ENCODE assay signal across 13 cellular contexts in genomic region chr2:31987454-31987853, GRCh38. TPM values are rescaled to one million over a fixed set of nuclear protein-coding genes. Genes with fewer than 3 reads are reported as not detected.
DNase-seq lines count a peak whose midpoint lies in the region; ATAC-seq, FAIRE-seq and TF ChIP-seq lines count a peak whose summit lies in the region.
"Had no signal": no experiment of that assay in that cellular context is flagged by ENCODE, and none has a peak within 500 bp of the region (broad histone marks: within the 10 kb centered on the region; RNA-seq: fewer than 3 reads in every experiment).

No MANE protein-coding gene starts in this region.

- no peak overlapping the region for H3K23ac ChIP-seq in H9 (ENCODE audit: insufficient read length, low read depth, low read length)

- peak overlapping the region; percentile 30; the same call in 1 of the 3 replicates for H3K27ac ChIP-seq in K562 (ENCODE audit: extremely low read depth, low read depth, low read length)
- H3K27ac ChIP-seq in H9 (ENCODE audit: insufficient read length, low read depth, low read length) = no peak overlapping the region
- H3K27ac ChIP-seq: upper lobe of left lung had no signal

- BruUV-seq in K562 (replicated peaks; lab: Mats Ljungman, UMichigan) = no TSS peak

- no peak overlapping the region for H4K8ac ChIP-seq in H9 (replicated peaks; ENCODE audit: insufficient read length, low read depth, low read length)

- H3K56ac ChIP-seq in H9 (ENCODE audit: insufficient read length, low read depth, low read length) = no peak overlapping the region

- no peak for TF ChIP-seq EP300 in K562 (IDR thresholded peaks at IDR 0.05; ENCODE audit: low read length)

- no peak overlapping the region for H2AFZ ChIP-seq in K562 (ENCODE audit: low read depth, low read length)
- H2AFZ ChIP-seq in H9 (ENCODE audit: low read length) = no peak overlapping the region

- TF ChIP-seq POLR2A in K562 (conservative IDR thresholded peaks at IDR 0.05) = no peak

- H3K36me3 ChIP-seq in K562 (ENCODE audit: control insufficient read depth, insufficient read depth, low read length) = peaks cover 4% of the 10 kb centered on the region
- H3K36me3 ChIP-seq: upper lobe of left lung had no signal

- no peak overlapping the region for H3K4me3 Mint-ChIP-seq in effector memory CD8-positive, alpha-beta T cell
- H3K4me3 Mint-ChIP-seq in activated CD4-positive, alpha-beta T cell treated with anti-CD3 and anti-CD28 coated beads, Interleukin-2, amount 10 ng/mL, durations not matched to agents 24 days and 14 days = no peak overlapping the region
- no peak overlapping the region for H3K4me3 Mint-ChIP-seq in H9

- no peaks in the 10 kb centered on the region for H3K27me3 Mint-ChIP-seq in effector memory CD8-positive, alpha-beta T cell
- no peaks in the 10 kb centered on the region for H3K27me3 Mint-ChIP-seq in activated CD4-positive, alpha-beta T cell treated with anti-CD3 and anti-CD28 coated beads, Interleukin-2, amount 10 ng/mL, durations not matched to agents 24 days and 14 days
- H3K27me3 Mint-ChIP-seq in H9 (ENCODE audit: low read depth) = no peaks in the 10 kb centered on the region

- no peak for TF ChIP-seq RAD21 in K562 (CRISPR knock-in tag; conservative IDR thresholded peaks at IDR 0.05 in 1 of 2, IDR thresholded peaks at IDR 0.05 in 1 of 2)

- H3K79me1 ChIP-seq in H9 (ENCODE audit: insufficient read depth, low read depth, low read length, poor library complexity, severe bottlenecking) = peaks cover 11% of the 10 kb centered on the region

- no peak overlapping the region for H2BK20ac ChIP-seq in H9 (ENCODE audit: low read depth, low read length, poor library complexity, severe bottlenecking)

- no peaks in the 10 kb centered on the region for H3K27me3 ChIP-seq in K562 (ENCODE audit: control insufficient read depth in 2 of 2, insufficient read depth in 2 of 2, low read length in 2 of 2)
- H3K27me3 ChIP-seq in H9 (ENCODE audit: insufficient read depth, low read length) = no peaks in the 10 kb centered on the region
- H3K27me3 ChIP-seq: upper lobe of left lung had no signal

- H3K9me3 ChIP-seq in K562 (replicated peaks; ENCODE audit: control insufficient read depth, insufficient read depth, low read depth, low read length) (no peaks in the 10 kb centered on the region), H9 (ENCODE audit: control insufficient read depth, low read depth, low read length) (no peaks in the 10 kb centered on the region)
- H3K9me3 ChIP-seq: upper lobe of left lung had no signal

- H4K91ac ChIP-seq in H9 (ENCODE audit: insufficient read length, low read depth, low read length) = no peak overlapping the region

- POLR2A ChIA-PET in K562 (lab: Yijun Ruan, JAX) = interaction anchor here (0.5 to 1.3 kb wide), 4 partner anchors 9 to 1498 kb away, joined by 3 to 4 read pairs (median 3); no protein-coding TSS in a partner anchor

- peak; percentile 25; the same call in 1 of the 3 replicates for ATAC-seq in K562
- no peak for ATAC-seq in effector memory CD8-positive, alpha-beta T cell (replicated peaks)

- no peak overlapping the region for H2BK15ac ChIP-seq in H9 (ENCODE audit: low read depth, low read length)

- no peak overlapping the region for H3K18ac ChIP-seq in H9 (ENCODE audit: insufficient read length, low read depth, low read length)

- H4K20me1 ChIP-seq in K562 (replicated peaks; ENCODE audit: control insufficient read depth, insufficient read depth, low read length) (no peaks in the 10 kb centered on the region), H9 (ENCODE audit: control insufficient read depth, insufficient read depth, insufficient read length) (no peaks in the 10 kb centered on the region)

- H3K4me3 ChIP-seq in K562 = no peak overlapping the region
- H3K4me3 ChIP-seq: upper lobe of left lung had no signal

- H3K9ac ChIP-seq in K562 (ENCODE audit: insufficient read depth in 1 of 2, low read depth in 2 of 2, low read length in 2 of 2) (no peak overlapping the region), H9 (ENCODE audit: extremely low read depth, insufficient read length, low read length) (no peak overlapping the region)

- H3K79me2 ChIP-seq in K562 (ENCODE audit: control insufficient read depth, insufficient read depth, low read length) (peaks cover 97% of the 10 kb centered on the region), H9 (ENCODE audit: insufficient read depth, low read length) (peaks cover 5% of the 10 kb centered on the region; the same call in 1 of the 2 replicates)

- peak; percentile 62 for DNase-seq in AG20443 (ENCODE audit: low spot score)
- DNase-seq in HCEC 1CT = peak; percentile 80
- DNase-seq in K562 (ENCODE audit: extremely low read depth in 1 of 4, low spot score in 3 of 4) = no peak
- DNase-seq in kidney glomerular epithelial cell (lab: John Stamatoyannopoulos, UW) = peak; percentile 59
- no peak for DNase-seq in effector memory CD8-positive, alpha-beta T cell
- DNase-seq in activated CD4-positive, alpha-beta T cell treated with anti-CD3 and anti-CD28 coated beads, Interleukin-2, amount 10 ng/mL, durations not matched to agents 24 days and 14 days = no peak
- no peak for DNase-seq in H9
- DNase-seq: GDM1, kidney, NCI-H510A treated with DMSO at 0.1 percent for 48 hours, occipital lobe, SW 1271, upper lobe of left lung had no signal

- intact Hi-C loops in K562 (cut with micrococcal nuclease) = no loop called here
- intact Hi-C loops in activated CD4-positive, alpha-beta T cell treated with anti-CD3 and anti-CD28 coated beads, Interleukin-2, amount 10 ng/mL, durations not matched to agents 24 days and 14 days (cut with micrococcal nuclease) = no loop called here

- no peak overlapping the region for H3T11ph ChIP-seq in H9 (ENCODE audit: low read length)

- peaks cover 9 to 29% of the 10 kb centered on the region in 2 donors for H3K4me1 Mint-ChIP-seq in effector memory CD8-positive, alpha-beta T cell (ENCODE audit: low read depth in 2 of 2)
- peaks cover 14% of the 10 kb centered on the region for H3K4me1 Mint-ChIP-seq in activated CD4-positive, alpha-beta T cell treated with anti-CD3 and anti-CD28 coated beads, Interleukin-2, amount 10 ng/mL, durations not matched to agents 24 days and 14 days
- H3K4me1 Mint-ChIP-seq in H9 = peaks cover 0 to 4% of the 10 kb centered on the region in 2 experiments

- no peaks in the 10 kb centered on the region for H3K9me1 ChIP-seq in K562 (ENCODE audit: control insufficient read depth, insufficient read depth, low read length)

- peaks cover 15% of the 10 kb centered on the region for H3K36me3 Mint-ChIP-seq in effector memory CD8-positive, alpha-beta T cell (ENCODE audit: insufficient read depth)
- H3K36me3 Mint-ChIP-seq in activated CD4-positive, alpha-beta T cell treated with anti-CD3 and anti-CD28 coated beads, Interleukin-2, amount 10 ng/mL, durations not matched to agents 24 days and 14 days (ENCODE audit: low read depth) = peaks cover 13% of the 10 kb centered on the region
- peaks cover 0 to 2% (median 0%) of the 10 kb centered on the region in 3 experiments; a peak in 2 of 7 replicates for H3K36me3 Mint-ChIP-seq in H9 (ENCODE audit: insufficient read depth in 1 of 3, low read depth in 3 of 3)

- no peak overlapping the region for H2BK12ac ChIP-seq in H9 (ENCODE audit: insufficient read length, low read depth, low read length)

- H2BK5ac ChIP-seq in H9 (ENCODE audit: insufficient read length, low read length) = no peak overlapping the region

- H3K27ac Mint-ChIP-seq in effector memory CD8-positive, alpha-beta T cell = no peak overlapping the region
- H3K27ac Mint-ChIP-seq in activated CD4-positive, alpha-beta T cell treated with anti-CD3 and anti-CD28 coated beads, Interleukin-2, amount 10 ng/mL, durations not matched to agents 24 days and 14 days = no peak overlapping the region
- no peak overlapping the region for H3K27ac Mint-ChIP-seq in H9

- no peaks in the 10 kb centered on the region for H3K23me2 ChIP-seq in H9 (ENCODE audit: insufficient read length, low read depth, low read length, poor library complexity, severe bottlenecking)

- no peak overlapping the region for H4K5ac ChIP-seq in H9 (ENCODE audit: insufficient read length, low read depth, low read length)

- TF ChIP-seq CTCF in K562 (IDR thresholded peaks at IDR 0.05 in 2 of 3, conservative IDR thresholded peaks at IDR 0.05 in 1 of 3; ENCODE audit: insufficient read depth in 2 of 3, low read depth in 1 of 3, low read length in 3 of 3) (no peak), H9 (conservative IDR thresholded peaks at IDR 0.05) (no peak)

- H3K4me1 ChIP-seq in K562 (replicated peaks in 1 of 2; ENCODE audit: control insufficient read depth in 2 of 2, insufficient read depth in 2 of 2, low read length in 2 of 2) = peaks cover 6 to 15% of the 10 kb centered on the region in 2 experiments
- H3K4me1 ChIP-seq in H9 (ENCODE audit: insufficient read depth, low read length) = no peaks in the 10 kb centered on the region; the same call in 1 of the 2 replicates

- H3K4me2 ChIP-seq in K562 (ENCODE audit: insufficient read depth, low read length) (no peak overlapping the region), H9 (ENCODE audit: insufficient read depth, insufficient read length, low read length) (no peak overlapping the region)

- FAIRE-seq in K562 (lab: Jason Lieb, UNC) = no peak

- no peak overlapping the region for H2AK5ac ChIP-seq in H9 (ENCODE audit: insufficient read length, low read length)

- H3K9me3 Mint-ChIP-seq in effector memory CD8-positive, alpha-beta T cell = no peaks in the 10 kb centered on the region
- no peaks in the 10 kb centered on the region for H3K9me3 Mint-ChIP-seq in activated CD4-positive, alpha-beta T cell treated with anti-CD3 and anti-CD28 coated beads, Interleukin-2, amount 10 ng/mL, durations not matched to agents 24 days and 14 days
- no peaks in the 10 kb centered on the region for H3K9me3 Mint-ChIP-seq in H9

- H3K4ac ChIP-seq in H9 (ENCODE audit: low read depth, low read length) = no peak overlapping the region

- in situ Hi-C loops in K562 (cut with MboI) = no loop called here

- H3K14ac ChIP-seq in H9 (ENCODE audit: insufficient read depth, low read length) = no peak overlapping the region

- CTCF ChIA-PET in K562 (lab: Yijun Ruan, JAX; ENCODE audit: low intra/inter-chr PET ratio) = no interaction called here

- no peak overlapping the region for H2BK120ac ChIP-seq in H9 (ENCODE audit: low read depth, low read length, poor library complexity, severe bottlenecking)

RNA-seq across cellular contexts. Expression of gene MEMO1, which starts 23.4 kb away (rescaled TPM):
- total RNA-seq in K562 (2011; cell fraction: chromatin; rRNA removed; ENCODE audit: low replicate concordance) = 58.5 and 60.1 TPM in 2 replicates
- 16.2 and 20.9 TPM in 2 replicates for total RNA-seq in K562 (2011; cell fraction: nucleolus; rRNA removed)
- total RNA-seq in K562 (2011; cell fraction: nucleoplasm; rRNA removed) = 34.3 and 66.6 TPM in 2 replicates
- total RNA-seq in K562 (2014; rRNA removed) (22.1 and 22.4 TPM in 2 replicates), K562 (2014; rRNA removed; fragmentation: Illumina TruSeq; extraction: Trizol) (59.7 and 65.2 TPM in 2 replicates), K562 (2015; rRNA removed; fragmentation: Illumina TruSeq; extraction: Trizol) (59.7 and 61.2 TPM in 2 replicates), K562 (2021) (50.8 and 56.7 TPM in 2 replicates), H9 (2021) (48.8 and 49.4 TPM in 2 replicates)
- polyA plus RNA-seq in K562 (2011; rRNA removed) (45.5 and 80.9 TPM in 2 replicates), K562 (2014; fragmentation: Illumina TruSeq; extraction: Trizol) (60.0 and 62.4 TPM in 2 replicates), K562 (2014; fragmentation: Nextera tagmentation; extraction: Ambion mirVana) (10 to 100 TPM; 81.6 to 87.7 TPM), K562 (2014; rRNA removed) (46.0 and 59.1 TPM in 2 replicates)
- 33.0 and 43.8 TPM in 2 replicates for polyA plus RNA-seq in K562 (2011; cell fraction: cytosol; rRNA removed)
- 29.0 and 33.3 TPM in 2 replicates for polyA plus RNA-seq in K562 (2011; cell fraction: nucleus; rRNA removed)
- 49.2 and 51.7 TPM in 2 replicates for polyA plus RNA-seq in K562 (2012)
- 59.7 and 82.3 TPM in 2 replicates for polyA minus RNA-seq in K562 (2011; rRNA and poly(A)+ RNA removed)
- 18.9 and 39.7 TPM in 2 replicates for polyA minus RNA-seq in K562 (2011; cell fraction: cytosol; rRNA and poly(A)+ RNA removed)
- 25.3 and 38.3 TPM in 2 replicates for polyA minus RNA-seq in K562 (2011; cell fraction: nucleus; rRNA and poly(A)+ RNA removed)
- total RNA-seq in activated CD4-positive, alpha-beta T cell treated with anti-CD3 and anti-CD28 coated beads, Interleukin-2, amount 10 ng/mL, durations not matched to agents 24 days and 14 days = 64.0 and 65.8 TPM in 2 replicates

RNA-seq across cellular contexts. Expression of gene DPY30, which starts 52.2 kb away (rescaled TPM):
- 19.2 and 30.9 TPM in 2 replicates for total RNA-seq in K562 (2011; cell fraction: chromatin; rRNA removed; ENCODE audit: low replicate concordance)
- total RNA-seq in K562 (2011; cell fraction: nucleolus; rRNA removed) = 14.9 and 18.3 TPM in 2 replicates
- 21.5 and 21.8 TPM in 2 replicates for total RNA-seq in K562 (2011; cell fraction: nucleoplasm; rRNA removed)
- total RNA-seq in K562 (2014; rRNA removed) = 63.8 and 64.6 TPM in 2 replicates
- 89.8 and 98.4 TPM in 2 replicates for total RNA-seq in K562 (2014; rRNA removed; fragmentation: Illumina TruSeq; extraction: Trizol)
- total RNA-seq in K562 (2015; rRNA removed; fragmentation: Illumina TruSeq; extraction: Trizol) = 87.1 and 90.1 TPM in 2 replicates
- total RNA-seq in K562 (2021) = 82.4 and 90.4 TPM in 2 replicates
- 104 and 152 TPM in 2 replicates for polyA plus RNA-seq in K562 (2011; rRNA removed)
- 55.3 and 80.4 TPM in 2 replicates for polyA plus RNA-seq in K562 (2011; cell fraction: cytosol; rRNA removed)
- 20.6 and 28.8 TPM in 2 replicates for polyA plus RNA-seq in K562 (2011; cell fraction: nucleus; rRNA removed)
- polyA plus RNA-seq in K562 (2012) = 81.3 and 139 TPM in 2 replicates
- 101 and 116 TPM in 2 replicates for polyA plus RNA-seq in K562 (2014; fragmentation: Illumina TruSeq; extraction: Trizol)
- 100 to 1,000 TPM; 375 to 402 TPM for polyA plus RNA-seq in K562 (2014; fragmentation: Nextera tagmentation; extraction: Ambion mirVana)
- 132 and 135 TPM in 2 replicates for polyA plus RNA-seq in K562 (2014; rRNA removed)
- 51.1 and 61.6 TPM in 2 replicates for polyA minus RNA-seq in K562 (2011; rRNA and poly(A)+ RNA removed)
- polyA minus RNA-seq in K562 (2011; cell fraction: cytosol; rRNA and poly(A)+ RNA removed) = 23.0 and 25.8 TPM in 2 replicates
- 8.5 and 12.7 TPM in 2 replicates for polyA minus RNA-seq in K562 (2011; cell fraction: nucleus; rRNA and poly(A)+ RNA removed)
- total RNA-seq in activated CD4-positive, alpha-beta T cell treated with anti-CD3 and anti-CD28 coated beads, Interleukin-2, amount 10 ng/mL, durations not matched to agents 24 days and 14 days = 71.8 and 74.4 TPM in 2 replicates
- total RNA-seq in H9 (2021) = 148 and 149 TPM in 2 replicates

Comparison
In these comparisons a context has a peak if more than half of its experiments do, and no peak if none do; other contexts are left out.
1. DNase-seq: peak in AG20443 (single experiment), HCEC 1CT (single experiment) and kidney glomerular epithelial cell (single experiment); none in K562 (0 of 4), effector memory CD8-positive, alpha-beta T cell (0 of 3), activated CD4-positive, alpha-beta T cell treated with anti-CD3 and anti-CD28 coated beads, Interleukin-2, amount 10 ng/mL, durations not matched to agents 24 days and 14 days (single experiment) and H9 (single experiment).